ENCODE assay signal across 15 cellular contexts in the genomic region with DNA sequence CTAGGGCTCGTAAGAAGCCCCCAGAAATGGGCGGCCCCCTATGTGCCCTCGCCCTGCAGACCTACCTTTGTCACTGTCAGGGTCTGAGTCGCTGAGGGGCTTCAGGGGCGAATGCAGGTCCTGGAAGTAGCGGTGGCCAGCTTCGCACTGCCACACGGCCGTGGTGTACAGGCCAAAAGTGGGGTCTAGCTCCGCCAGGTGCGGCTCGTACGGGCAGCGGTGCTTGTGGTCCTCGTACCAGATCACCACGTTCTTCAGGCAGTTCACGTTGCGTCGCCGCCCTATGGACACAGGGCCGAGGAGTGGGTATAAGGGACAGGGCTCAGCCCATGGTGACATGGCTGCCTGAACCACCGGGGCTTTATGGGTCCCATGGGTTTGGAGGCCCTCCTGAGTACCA. TPM values are rescaled to one million over a fixed set of nuclear protein-coding genes. Genes with fewer than 3 reads are reported as not detected.
DNase-seq lines count a peak whose midpoint lies in the region; ATAC-seq, FAIRE-seq and TF ChIP-seq lines count a peak whose summit lies in the region.
"Had no signal": no experiment of that assay in that cellular context is flagged by ENCODE, and none has a peak within 500 bp of the region (broad histone marks: within the 10 kb centered on the region; RNA-seq: fewer than 3 reads in every experiment).

No MANE protein-coding gene starts in this region.

- no peak overlapping the region for H3K4me3 Mint-ChIP-seq in activated naive CD4-positive, alpha-beta T cell treated with anti-CD3 and anti-CD28 coated beads, Interleukin-2, amount 10 ng/mL, durations not matched to agents 7 days and 5 days
- H3K4me3 Mint-ChIP-seq in WTC11 = no peak overlapping the region
- H3K4me3 Mint-ChIP-seq: CD8-positive, alpha-beta memory T cell; H9 had no signal

- H3K27ac ChIP-seq in H1 (ENCODE audit: low read depth, low read length) (no peak overlapping the region), temporal lobe (ENCODE audit: low read depth, low read length) (peak overlapping the region; percentile 53)
- H3K27ac ChIP-seq: BLaER1, GM23248 had no signal

- no peak overlapping the region for H3K4me2 ChIP-seq in H1 (ENCODE audit: insufficient read depth in 1 of 2, low read depth in 2 of 2, low read length in 2 of 2)
- H3K4me2 ChIP-seq: BLaER1 had no signal

- H2AFZ ChIP-seq in H1 (ENCODE audit: low read length) = no peak overlapping the region
- H2AFZ ChIP-seq: GM23248 had no signal

- H3K18ac ChIP-seq in H1 (ENCODE audit: extremely low read depth, low read length) = no peak overlapping the region

- FAIRE-seq in H1 (lab: Jason Lieb, UNC) = no peak
- FAIRE-seq: HepG2 had no signal

- no peak overlapping the region for H3K4me3 ChIP-seq in H1 (ENCODE audit: extremely low read depth in 1 of 4, insufficient read depth in 2 of 4, low read depth in 3 of 4, low read length in 4 of 4)
- H3K4me3 ChIP-seq: BLaER1, GM23248 had no signal

- H3K23ac ChIP-seq in H1 (ENCODE audit: insufficient read length) = no peak overlapping the region

- no peaks in the 10 kb centered on the region for H3K23me2 ChIP-seq in H1 (ENCODE audit: low read depth, low read length)

- no peak overlapping the region for H2BK120ac ChIP-seq in H1 (replicated peaks; ENCODE audit: low read depth, low read length)

- TF ChIP-seq RAD21 in H1 (IDR thresholded peaks at IDR 0.05 in 1 of 2, conservative IDR thresholded peaks at IDR 0.05 in 1 of 2; ENCODE audit: low read depth in 2 of 2, low read length in 2 of 2) = no peak

- TF ChIP-seq POLR2A in H1 (IDR thresholded peaks at IDR 0.05; ENCODE audit: control extremely low read depth in 1 of 2, low read depth in 2 of 2, low read length in 2 of 2) = no peak

- no peaks in the 10 kb centered on the region for H3K4me1 Mint-ChIP-seq in activated naive CD4-positive, alpha-beta T cell treated with anti-CD3 and anti-CD28 coated beads, Interleukin-2, amount 10 ng/mL, durations not matched to agents 7 days and 5 days
- H3K4me1 Mint-ChIP-seq in WTC11 = no peaks in the 10 kb centered on the region

- CTCF ChIA-PET in activated naive CD4-positive, alpha-beta T cell treated with anti-CD3 and anti-CD28 coated beads, Interleukin-2, amount 10 ng/mL, durations not matched to agents 7 days and 5 days (lab: Charles Lee) = interaction anchor here (0.6 to 2.5 kb wide), 4 partner anchors 13 to 92 kb away, joined by 3 to 10 read pairs (median 3); no protein-coding TSS in a partner anchor
- CTCF ChIA-PET in WTC11 (lab: Charles Lee) = interaction anchor here (0.5 to 1.9 kb wide), 4 partner anchors 13 to 216 kb away, joined by 3 to 6 read pairs (median 4); no protein-coding TSS in a partner anchor
- CTCF ChIA-PET in H1 (lab: Charles Lee; ENCODE audit: partially characterized antibody) = interaction anchor here (0.7 to 4.7 kb wide), 12 partner anchors 11 to 1000 kb away, joined by 3 to 37 read pairs (median 3); no protein-coding TSS in a partner anchor

- no peak overlapping the region for H4K91ac ChIP-seq in H1 (replicated peaks; ENCODE audit: insufficient read length, low read length)

- H3K4ac ChIP-seq in H1 (replicated peaks; ENCODE audit: insufficient read length, low read depth, low read length) = no peak overlapping the region

- no peak overlapping the region for H2BK15ac ChIP-seq in H1 (ENCODE audit: low read length)

- no peak overlapping the region for H2BK20ac ChIP-seq in H1 (ENCODE audit: low read length)

- H3K9me3 ChIP-seq in H1 (ENCODE audit: insufficient read depth in 2 of 2, low read depth in 1 of 2, low read length in 1 of 2) = no peaks in the 10 kb centered on the region
- H3K9me3 ChIP-seq: BLaER1, Caco-2 had no signal

- peaks cover 23% of the 10 kb centered on the region for H3K36me3 Mint-ChIP-seq in activated naive CD4-positive, alpha-beta T cell treated with anti-CD3 and anti-CD28 coated beads, Interleukin-2, amount 10 ng/mL, durations not matched to agents 7 days and 5 days
- peaks cover 8% of the 10 kb centered on the region for H3K36me3 Mint-ChIP-seq in WTC11

- WGBS in H1 (ENCODE audit: extremely low coverage in 1 of 2, insufficient coverage in 1 of 2, insufficient read length in 1 of 2, insufficient replicate concordance in 2 of 2, low coverage in 1 of 2, low lambda C conversion rate in 2 of 2, missing lambda C conversion rate in 1 of 2), 2 experiments = 89% methylated on average over 22 of the region's 22 CpGs; no CpG with 5 or more reads in 1 of the 2 experiments

- H4K8ac ChIP-seq in H1 (ENCODE audit: extremely low read depth, insufficient read depth, low read length) = peak overlapping the region; percentile 18; the same call in 1 of the 2 replicates

- no peak for TF ChIP-seq CTCF in WTC11 (IDR thresholded peaks at IDR 0.05)
- TF ChIP-seq CTCF in H1 (IDR thresholded peaks at IDR 0.05; ENCODE audit: control extremely low read depth in 1 of 3, insufficient read depth in 1 of 3, low read depth in 1 of 3, low read length in 3 of 3) = no peak

- H3K56ac ChIP-seq in H1 (replicated peaks; ENCODE audit: insufficient read length, low read depth, low read length) = no peak overlapping the region

- H3K36me3 ChIP-seq in H1 (ENCODE audit: control insufficient read depth in 2 of 4, insufficient read depth in 4 of 4, low read length in 3 of 4) = peaks cover 0 to 3% (median 0%) of the 10 kb centered on the region in 4 experiments; a peak in 2 of 8 replicates

- POLR2A ChIA-PET in WTC11 (lab: Charles Lee) (interaction anchor here (1.2 kb wide), 1 partner anchor 157 kb away, joined by 3 read pairs; no protein-coding TSS in a partner anchor), H1 (lab: Charles Lee; ENCODE audit: partially characterized antibody) (interaction anchor here (1.0 to 1.4 kb wide), 3 partner anchors 10 to 121 kb away, joined by 3 to 5 read pairs (median 3); a partner anchor contains a TSS)

- no peak for TF ChIP-seq EP300 in H1 (IDR thresholded peaks at IDR 0.05; ENCODE audit: borderline replicate concordance in 1 of 2, low read depth in 2 of 2, low read length in 2 of 2)

- ATAC-seq in WTC11 (no peak), HG02610 (IDR thresholded peaks at IDR 0.05; ENCODE audit: unreplicated experiment) (no peak)

- H3K27me3 Mint-ChIP-seq in activated naive CD4-positive, alpha-beta T cell treated with anti-CD3 and anti-CD28 coated beads, Interleukin-2, amount 10 ng/mL, durations not matched to agents 7 days and 5 days = no peaks in the 10 kb centered on the region
- H3K27me3 Mint-ChIP-seq in WTC11 (ENCODE audit: low read depth) = no peaks in the 10 kb centered on the region
- H3K27me3 Mint-ChIP-seq: CD8-positive, alpha-beta memory T cell had no signal

- H2BK5ac ChIP-seq in H1 (ENCODE audit: low read depth, low read length) = no peak overlapping the region

- H2AK5ac ChIP-seq in H1 (ENCODE audit: low read depth, low read length) = no peak overlapping the region

- peak overlapping the region; percentile 49 for H3K27ac Mint-ChIP-seq in activated naive CD4-positive, alpha-beta T cell treated with anti-CD3 and anti-CD28 coated beads, Interleukin-2, amount 10 ng/mL, durations not matched to agents 7 days and 5 days
- H3K27ac Mint-ChIP-seq in WTC11 = no peak overlapping the region

- no peaks in the 10 kb centered on the region; the same call in 1 of the 2 replicates for H3K79me1 ChIP-seq in H1 (ENCODE audit: low read depth, low read length)

- no peak overlapping the region for H2BK12ac ChIP-seq in H1 (ENCODE audit: low read depth, low read length)

- no peaks in the 10 kb centered on the region for H3K79me2 ChIP-seq in H1 (ENCODE audit: control insufficient read depth in 1 of 2, insufficient read depth in 2 of 2, low read length in 2 of 2)

- H4K5ac ChIP-seq in H1 (ENCODE audit: insufficient read length, low read depth, low read length) = no peak overlapping the region

- H4K20me1 ChIP-seq in H1 (replicated peaks in 1 of 2; ENCODE audit: control insufficient read depth in 1 of 2, insufficient read depth in 2 of 2, low read length in 2 of 2) = peaks cover 1 to 5% of the 10 kb centered on the region in 2 experiments

- DNase-seq in activated naive CD4-positive, alpha-beta T cell treated with anti-CD3 and anti-CD28 coated beads, Interleukin-2, amount 10 ng/mL, durations not matched to agents 7 days and 5 days = no peak
- DNase-seq in activated naive CD4-positive, alpha-beta T cell (lab: John Stamatoyannopoulos, UW) = no peak
- DNase-seq in WTC11 (ENCODE audit: low spot score) (no peak), H1 (ENCODE audit: low read depth in 1 of 2, low spot score in 2 of 2) (no peak), NOMO-1 treated with dmso at 0.1 percent for 144 hours (lab: John Stamatoyannopoulos, UW; ENCODE audit: unreplicated experiment) (no peak), hippocampal formation (lab: John Stamatoyannopoulos, UW) (no peak)

- no peaks in the 10 kb centered on the region for H3K4me1 ChIP-seq in H1 (replicated peaks in 1 of 4; ENCODE audit: control insufficient read depth in 3 of 4, insufficient read depth in 4 of 4, low read length in 3 of 4)
- H3K4me1 ChIP-seq: BLaER1 had no signal

- no peaks in the 10 kb centered on the region for H3K27me3 ChIP-seq in H1 (replicated peaks in 1 of 4; ENCODE audit: control insufficient read depth in 3 of 4, extremely low read depth in 1 of 4, insufficient read depth in 3 of 4, low read length in 3 of 4)
- H3K27me3 ChIP-seq: BLaER1 had no signal

- no peak overlapping the region for H3K9ac ChIP-seq in H1 (replicated peaks in 1 of 4; ENCODE audit: extremely low read depth in 1 of 4, low read depth in 3 of 4, low read length in 3 of 4)
- H3K9ac ChIP-seq: BLaER1, GM23248 had no signal

- H3K9me3 Mint-ChIP-seq in activated naive CD4-positive, alpha-beta T cell treated with anti-CD3 and anti-CD28 coated beads, Interleukin-2, amount 10 ng/mL, durations not matched to agents 7 days and 5 days = no peaks in the 10 kb centered on the region
- H3K9me3 Mint-ChIP-seq in WTC11 = no peaks in the 10 kb centered on the region
- H3K9me3 Mint-ChIP-seq: CD8-positive, alpha-beta memory T cell; H9 had no signal

- no peak overlapping the region for H3K14ac ChIP-seq in H1 (ENCODE audit: insufficient read length)

RNA-seq across cellular contexts. Expression of a gene that starts 9.8 kb away (rescaled TPM):
- total RNA-seq in WTC11 (2021) (10.3 to 13.4 TPM (median 11.5 TPM) in 3 replicates), temporal lobe (9.3 TPM)
- 7.9 and 9.5 TPM in 2 replicates for total RNA-seq in H1 (2021; fragmentation: NEBNext Ultra II Directional; extraction: Animal tissue kit (Norgen Biotek cat#: 25700))
- polyA plus RNA-seq in H1 (2011; rRNA removed) = 7.0 and 13.0 TPM in 2 replicates
- polyA plus RNA-seq in H1 (2011; cell fraction: cytosol; rRNA removed) = 12.0 TPM
- polyA plus RNA-seq in H1 (2011; cell fraction: nucleus; rRNA removed) = 20.5 TPM
- polyA plus RNA-seq in H1 (2012, experiment 1 of 2) = 3.0 to 11.6 TPM (median 10.3 TPM) in 4 replicates
- 8.4 TPM for polyA plus RNA-seq in H1 (2012, experiment 2 of 2)
- 6.5 TPM for polyA plus RNA-seq in H1 (2013, experiment 1 of 2)
- polyA plus RNA-seq in H1 (2013, experiment 2 of 2) = 4.8 TPM
- polyA minus RNA-seq in H1 (2011; rRNA and poly(A)+ RNA removed) = 4.1 and 6.9 TPM in 2 replicates
- polyA minus RNA-seq in H1 (2011; cell fraction: cytosol; rRNA and poly(A)+ RNA removed) = 4.0 TPM
- 9.4 TPM for polyA minus RNA-seq in H1 (2011; cell fraction: nucleus; rRNA and poly(A)+ RNA removed)

RNA-seq across cellular contexts. Expression of a gene that starts 15.0 kb away (rescaled TPM):
- total RNA-seq in WTC11 (2021) (1.4 to 3.0 TPM (median 1.6 TPM) in 3 replicates), temporal lobe (132 TPM)
- total RNA-seq in H1 (2021; fragmentation: NEBNext Ultra II Directional; extraction: Animal tissue kit (Norgen Biotek cat#: 25700)) = 1.0 and 2.0 TPM in 2 replicates
- polyA plus RNA-seq in H1 (2011; rRNA removed) = 0.80 and 1.2 TPM in 2 replicates
- 0.94 TPM for polyA plus RNA-seq in H1 (2011; cell fraction: cytosol; rRNA removed)
- 3.3 TPM for polyA plus RNA-seq in H1 (2011; cell fraction: nucleus; rRNA removed)
- polyA plus RNA-seq in H1 (2012, experiment 1 of 2) = 0.94 to 1.4 TPM (median 1.1 TPM) in 4 replicates
- 0.38 TPM for polyA plus RNA-seq in H1 (2012, experiment 2 of 2)
- polyA plus RNA-seq in H1 (2013, experiment 1 of 2) = 1.3 TPM
- polyA plus RNA-seq in H1 (2013, experiment 2 of 2) = 0.83 TPM
- 1.4 and 1.6 TPM in 2 replicates for polyA minus RNA-seq in H1 (2011; rRNA and poly(A)+ RNA removed)
- not detected for polyA minus RNA-seq in H1 (2011; cell fraction: cytosol; rRNA and poly(A)+ RNA removed)
- 2.8 TPM for polyA minus RNA-seq in H1 (2011; cell fraction: nucleus; rRNA and poly(A)+ RNA removed)
- total RNA-seq: Caco-2; CD8-positive, alpha-beta memory T cell; Daoy; GM23248; HepG2 had no signal
- polyA plus RNA-seq: CD8-positive, alpha-beta memory T cell; GM23248 had no signal

RNA-seq across cellular contexts. Expression of a gene that starts 33.0 kb away (rescaled TPM):
- total RNA-seq in WTC11 (2021) (56.4 to 64.1 TPM (median 61.7 TPM) in 3 replicates), temporal lobe (26.3 TPM)
- 53.5 and 55.7 TPM in 2 replicates for total RNA-seq in H1 (2021; fragmentation: NEBNext Ultra II Directional; extraction: Animal tissue kit (Norgen Biotek cat#: 25700))
- polyA plus RNA-seq in H1 (2011; rRNA removed) = 74.1 and 118 TPM in 2 replicates
- polyA plus RNA-seq in H1 (2011; cell fraction: cytosol; rRNA removed) = 81.0 TPM
- 87.0 TPM for polyA plus RNA-seq in H1 (2011; cell fraction: nucleus; rRNA removed)
- 48.8 to 61.3 TPM (median 59.0 TPM) in 4 replicates for polyA plus RNA-seq in H1 (2012, experiment 1 of 2)
- 70.8 TPM for polyA plus RNA-seq in H1 (2012, experiment 2 of 2)
- polyA plus RNA-seq in H1 (2013, experiment 1 of 2) = 31.2 TPM
- 32.1 TPM for polyA plus RNA-seq in H1 (2013, experiment 2 of 2)
- 91.8 and 97.8 TPM in 2 replicates for polyA minus RNA-seq in H1 (2011; rRNA and poly(A)+ RNA removed)
- polyA minus RNA-seq in H1 (2011; cell fraction: cytosol; rRNA and poly(A)+ RNA removed) = 44.0 TPM
- polyA minus RNA-seq in H1 (2011; cell fraction: nucleus; rRNA and poly(A)+ RNA removed) = 23.8 TPM

RNA-seq across cellular contexts. Expression of a gene that starts 42.8 kb away (rescaled TPM):
- total RNA-seq in WTC11 (2021) (16.0 to 18.0 TPM (median 17.4 TPM) in 3 replicates), temporal lobe (0.74 TPM)
- total RNA-seq in H1 (2021; fragmentation: NEBNext Ultra II Directional; extraction: Animal tissue kit (Norgen Biotek cat#: 25700)) = 29.8 and 32.4 TPM in 2 replicates
- 50.8 and 62.8 TPM in 2 replicates for polyA plus RNA-seq in H1 (2011; rRNA removed)
- polyA plus RNA-seq in H1 (2011; cell fraction: cytosol; rRNA removed) = 40.5 TPM
- 23.7 TPM for polyA plus RNA-seq in H1 (2011; cell fraction: nucleus; rRNA removed)
- polyA plus RNA-seq in H1 (2012, experiment 1 of 2) = 18.1 to 31.2 TPM (median 28.0 TPM) in 4 replicates
- polyA plus RNA-seq in H1 (2012, experiment 2 of 2) = 23.3 TPM
- 18.4 TPM for polyA plus RNA-seq in H1 (2013, experiment 1 of 2)
- polyA plus RNA-seq in H1 (2013, experiment 2 of 2) = 19.1 TPM
- 7.7 and 14.6 TPM in 2 replicates for polyA minus RNA-seq in H1 (2011; rRNA and poly(A)+ RNA removed)
- 18.9 TPM for polyA minus RNA-seq in H1 (2011; cell fraction: cytosol; rRNA and poly(A)+ RNA removed)
- 5.3 TPM for polyA minus RNA-seq in H1 (2011; cell fraction: nucleus; rRNA and poly(A)+ RNA removed)
- total RNA-seq: CD8-positive, alpha-beta memory T cell had no signal
- polyA plus RNA-seq: CD8-positive, alpha-beta memory T cell had no signal

Comparison
In these comparisons a context has a peak if more than half of its experiments do, and no peak if none do; other contexts are left out.
1. RNA of a gene that starts 15.0 kb away (total RNA-seq): 132 TPM in temporal lobe (single experiment); 1.4 to 3.0 TPM in WTC11 and 1.0 to 2.0 TPM in H1; every median in the first group is over 10 times any median in the second.